ENCODE assay signal across 23 cellular contexts in genomic region chr1:184506501-184506900, GRCh38.
"Had no signal": no experiment of that assay in that cellular context is flagged by ENCODE, and none has a peak within 500 bp of the region (broad histone marks: within the 10 kb centered on the region; RNA-seq: fewer than 3 reads in every experiment).

No MANE protein-coding gene starts in this region.

- H3K4me3 ChIP-seq: colonic mucosa, dorsolateral prefrontal cortex, esophagus squamous epithelium, hepatocyte, neural progenitor cell, ovary, prostate gland, spleen, testis, tibial nerve had no signal

- H3K27me3 ChIP-seq: colonic mucosa, esophagus squamous epithelium, hepatocyte, neural progenitor cell, ovary, spleen, testis, tibial nerve had no signal

- ATAC-seq: left colon; sciatic nerve; stimulated activated memory B cell treated with anti-CD40 and anti-IgM and Interleukin-4, amounts not matched to agents 10 μg/mL and 1 μg/mL and 100 μg/mL, for 72 hours had no signal

- H3K4me1 ChIP-seq: colonic mucosa had no signal

- H3K4me2 ChIP-seq: hepatocyte, neural progenitor cell had no signal

- H3K36me3 ChIP-seq: colonic mucosa, ovary, prostate gland, spleen had no signal

- DNase-seq: colonic mucosa; dorsolateral prefrontal cortex; effector CD8-positive, alpha-beta T cell; esophagus squamous epithelium; foreskin fibroblast; kidney; left colon; natural killer cell; nucleus accumbens; ovary; retina; spleen; stimulated activated CD4-positive, alpha-beta T cell treated with anti-CD3 and anti-CD28 coated beads, Interleukin-15, amount 100 ng/mL, for 24 hours; stimulated activated CD4-positive, alpha-beta T cell treated with anti-CD3 and anti-CD28 coated beads, Interleukin-1b, Interleukin-23, amount 100 ng/mL, for 48 hours; stimulated activated CD4-positive, alpha-beta T cell treated with anti-CD3 and anti-CD28 coated beads, Interleukin-4, amount 100 ng/mL, for 24 hours; testis had no signal

- H3K27ac ChIP-seq: colonic mucosa, epithelial cell of prostate, neural progenitor cell, prostate gland had no signal

- FAIRE-seq: kidney had no signal

- H3K9me3 ChIP-seq: colonic mucosa, esophagus squamous epithelium, ovary, prostate gland, spleen, testis, tibial nerve had no signal
